ENCODE assay signal across 14 cellular contexts in the genomic region with DNA sequence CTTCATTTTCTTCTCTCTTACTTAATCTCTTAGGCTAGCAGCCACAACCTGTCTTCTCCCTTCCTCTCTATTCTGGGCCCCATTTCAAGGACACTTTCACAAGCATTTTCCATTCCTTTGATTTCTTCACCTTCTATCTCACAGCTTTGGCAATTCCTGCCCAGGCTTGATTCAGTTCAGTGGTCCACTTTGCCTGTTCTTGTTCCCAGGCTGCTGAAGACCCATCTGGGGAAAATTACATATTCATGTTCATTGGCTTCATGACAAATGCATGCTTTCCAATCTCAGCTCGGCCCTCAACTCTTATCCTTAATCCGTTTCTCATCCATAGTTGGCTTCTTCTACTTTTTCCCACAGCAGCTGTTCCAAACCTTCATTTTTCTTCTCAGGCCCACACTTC. TPM values are rescaled to one million over a fixed set of nuclear protein-coding genes. Genes with fewer than 3 reads are reported as not detected.
A peak's percentile ranks its signal among the peaks of the same experiment; 100 is the strongest.
DNase-seq lines count a peak whose midpoint lies in the region; ATAC-seq and TF ChIP-seq lines count a peak whose summit lies in the region.
"Had no signal": no experiment of that assay in that cellular context is flagged by ENCODE, and none has a peak within 500 bp of the region (broad histone marks: within the 10 kb centered on the region; RNA-seq: fewer than 3 reads in every experiment).

No MANE protein-coding gene starts in this region.

- no peak for DNase-seq in left ventricle myocardium superior
- DNase-seq in left cardiac atrium = no peak
- peak; percentile 6 for DNase-seq in fibroblast of mammary gland (ENCODE audit: low read depth)
- DNase-seq in sigmoid colon = peak; percentile 70
- DNase-seq in T1000 (lab: John Stamatoyannopoulos, UW) = no peak
- DNase-seq: CD4-positive, alpha-beta memory T cell; NCI-H1092 treated with DMSO at 0.1 percent for 48 hours; NCI-H2029 treated with DMSO at 0.1 percent for 48 hours; NCI-H2171 had no signal

- no peaks in the 10 kb centered on the region for H3K27me3 ChIP-seq in sigmoid colon
- H3K27me3 ChIP-seq: BLaER1 had no signal

- TF ChIP-seq CTCF in fibroblast of mammary gland (conservative IDR thresholded peaks at IDR 0.05; ENCODE audit: control insufficient read depth, insufficient read depth, low read depth, low read length) (no peak), sigmoid colon (IDR thresholded peaks at IDR 0.05) (no peak)

- no peak for TF ChIP-seq POLR2A in sigmoid colon (IDR thresholded peaks at IDR 0.05)

- no peaks in the 10 kb centered on the region for H3K4me1 ChIP-seq in sigmoid colon
- H3K4me1 ChIP-seq: BLaER1, HAP-1 had no signal

- H3K4me3 ChIP-seq in fibroblast of mammary gland (ENCODE audit: control insufficient read depth, low read depth, low read length) = no peak overlapping the region
- H3K4me3 ChIP-seq in sigmoid colon = no peak overlapping the region
- H3K4me3 ChIP-seq: BLaER1, GM12878, HAP-1 had no signal

- no peak for TF ChIP-seq EP300 in sigmoid colon (IDR thresholded peaks at IDR 0.05)

- ATAC-seq in left ventricle myocardium superior (peak; percentile 40), left cardiac atrium (no peak), HG02623 (IDR thresholded peaks at IDR 0.05; ENCODE audit: unreplicated experiment) (no peak), HG03095 (IDR thresholded peaks at IDR 0.05; ENCODE audit: unreplicated experiment) (no peak)

- no peaks in the 10 kb centered on the region for H3K36me3 ChIP-seq in sigmoid colon
- H3K36me3 ChIP-seq: BLaER1, HAP-1 had no signal

- WGBS in sigmoid colon, 2 donors = 78 to 87% methylated on average over 2 of the region's 2 CpGs

- H3K9me3 ChIP-seq in sigmoid colon = no peaks in the 10 kb centered on the region
- H3K9me3 ChIP-seq: BLaER1, HAP-1 had no signal

- intact Hi-C loops in left ventricle myocardium superior (cut with micrococcal nuclease) = no loop called here
- intact Hi-C loops in left cardiac atrium (cut with DNase I) = no loop called here
- intact Hi-C loops in sigmoid colon (cut with DNase I) = no loop called here

- no peak overlapping the region for H3K27ac ChIP-seq in sigmoid colon
- H3K27ac ChIP-seq: BLaER1 had no signal

RNA-seq across cellular contexts. Expression of a gene that starts 38.7 kb away (rescaled TPM):
- total RNA-seq in left ventricle myocardium superior = 0.15 TPM
- under 1 TPM; 0.08 to 0.68 TPM for total RNA-seq in left cardiac atrium
- 1 to 10 TPM in 1 of 4 donors, under 1 TPM in 1, not detected in 2; 0.36 to 1.2 TPM for total RNA-seq in sigmoid colon
- polyA plus RNA-seq in sigmoid colon = 1 to 10 TPM in 1 of 3 donors, under 1 TPM in 1, not detected in 1; 0.07 to 1.2 TPM
- total RNA-seq: CD4-positive, alpha-beta memory T cell; GM12878 had no signal
- polyA plus RNA-seq: CD4-positive, alpha-beta memory T cell had no signal

RNA-seq across cellular contexts. Expression of a gene that starts 49.7 kb away (rescaled TPM):
- 0.15 TPM for total RNA-seq in left ventricle myocardium superior
- total RNA-seq in left cardiac atrium = under 1 TPM in 1 of 2 donors, not detected in 1; 0.15 TPM
- total RNA-seq in sigmoid colon = 1 to 10 TPM in 3 of 4 donors, under 1 TPM in 1; 0.95 to 2.8 (median 1.4) TPM
- under 1 TPM in 2 of 3 donors, not detected in 1; under 0.01 to 0.09 TPM for polyA plus RNA-seq in sigmoid colon
- total RNA-seq: CD4-positive, alpha-beta memory T cell had no signal
- polyA plus RNA-seq: CD4-positive, alpha-beta memory T cell had no signal

Comparison
In these comparisons a context has a peak if more than half of its experiments do, and no peak if none do; other contexts are left out.
1. DNase-seq: peak in fibroblast of mammary gland (single experiment) and sigmoid colon (single experiment); none in left ventricle myocardium superior (single experiment), left cardiac atrium (single experiment) and T1000 (single experiment).